15 cellular contexts compared by ENCODE assay signal in the genomic region with DNA sequence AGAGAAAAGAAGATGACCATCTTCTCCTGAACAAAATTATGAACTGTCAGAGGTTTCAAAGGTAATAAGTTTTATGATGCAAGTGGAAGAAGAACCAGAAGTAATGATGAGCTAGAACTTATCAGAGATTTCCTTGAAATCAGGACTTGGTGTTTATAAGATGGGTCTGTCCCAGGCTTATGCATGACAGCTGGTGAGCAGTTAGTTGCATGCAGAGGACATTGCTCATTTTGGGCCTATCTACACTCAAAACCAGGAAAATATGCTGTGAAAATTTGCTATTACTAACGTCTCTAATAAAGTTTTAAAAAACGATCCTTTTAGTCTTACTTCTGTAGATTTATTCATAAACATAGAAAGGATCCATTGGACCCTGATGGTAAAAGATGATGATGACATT. TPM values are rescaled to one million over a fixed set of nuclear protein-coding genes. Genes with fewer than 3 reads are reported as not detected.
DNase-seq lines count a peak whose midpoint lies in the region; TF ChIP-seq lines count a peak whose summit lies in the region.
"Had no signal": no experiment of that assay in that cellular context is flagged by ENCODE, and none has a peak within 500 bp of the region (broad histone marks: within the 10 kb centered on the region; RNA-seq: fewer than 3 reads in every experiment).

No MANE protein-coding gene starts in this region.

- no peaks in the 10 kb centered on the region for H3K36me3 ChIP-seq in smooth muscle cell (ENCODE audit: low read depth)
- H3K36me3 ChIP-seq in uterus, result no peaks in the 10 kb centered on the region
- H3K36me3 ChIP-seq: MG63, SJCRH30 had no signal

- no peaks in the 10 kb centered on the region for H4K20me1 ChIP-seq in smooth muscle cell (ENCODE audit: low read depth)

- H3K27me3 ChIP-seq in smooth muscle cell (ENCODE audit: low read depth), result no peaks in the 10 kb centered on the region
- peaks cover 0 to 5% of the 10 kb centered on the region in 2 donors for H3K27me3 ChIP-seq in uterus
- H3K27me3 ChIP-seq: MG63, SJCRH30 had no signal

- peaks cover 11% of the 10 kb centered on the region for H3F3A ChIP-seq in smooth muscle cell (ENCODE audit: low read depth)

- TF ChIP-seq POLR2A in uterus (IDR thresholded peaks at IDR 0.05), result no peak

- H3K4me3 ChIP-seq in fibroblast of villous mesenchyme (ENCODE audit: low read depth, low read length) (no peak overlapping the region), smooth muscle cell (no peak overlapping the region), uterus (no peak overlapping the region)
- H3K4me3 ChIP-seq: GM12878, MG63, SJCRH30 had no signal

- H3K27ac ChIP-seq in smooth muscle cell (ENCODE audit: low read depth) (peak overlapping the region; percentile 68), uterus (no peak overlapping the region)
- H3K27ac ChIP-seq: HL-60, SJCRH30 had no signal

- H3K9me3 ChIP-seq in smooth muscle cell (replicated peaks; ENCODE audit: low read depth) (no peaks in the 10 kb centered on the region), uterus (no peaks in the 10 kb centered on the region)
- H3K9me3 ChIP-seq: MG63, SJCRH30 had no signal

- H3K4me2 ChIP-seq in smooth muscle cell, result peak overlapping the region; percentile 39

- 70% methylated on average over 2 of the region's 2 CpGs for WGBS in smooth muscle cell (ENCODE audit: low lambda C conversion rate)

- peak; percentile 56 for DNase-seq in HCEC 1CT
- peak; percentile 62 for DNase-seq in amniotic epithelial cell (ENCODE audit: low read depth)
- DNase-seq in fibroblast of villous mesenchyme (ENCODE audit: low read depth), result peak; percentile 50
- DNase-seq in smooth muscle cell (lab: John Stamatoyannopoulos, UW; ENCODE audit: unreplicated experiment), result no peak
- no peak for DNase-seq in uterus
- DNase-seq in globus pallidus (ENCODE audit: low spot score), result no peak
- DNase-seq in HuH-7.5 (ENCODE audit: low spot score), result no peak
- DNase-seq: C1 segment of cervical spinal cord, KG1, MG63, NCI-H187 treated with DMSO at 0.1 percent for 48 hours, NCI-H510A treated with DMSO at 0.1 percent for 48 hours, SJCRH30 had no signal

- no peak for TF ChIP-seq CTCF in fibroblast of villous mesenchyme (IDR thresholded peaks at IDR 0.05; ENCODE audit: insufficient read depth, low read depth, low read length)
- TF ChIP-seq CTCF in smooth muscle cell (IDR thresholded peaks at IDR 0.05; ENCODE audit: borderline replicate concordance, insufficient read depth, poor library complexity, severe bottlenecking), result no peak
- no peak for TF ChIP-seq CTCF in uterus (IDR thresholded peaks at IDR 0.05)

- H2AFZ ChIP-seq in smooth muscle cell (ENCODE audit: low read depth), result no peak overlapping the region

- H3K4me1 ChIP-seq in smooth muscle cell (ENCODE audit: low read depth), result no peaks in the 10 kb centered on the region
- no peaks in the 10 kb centered on the region for H3K4me1 ChIP-seq in uterus

- H3K79me2 ChIP-seq in smooth muscle cell (ENCODE audit: low read depth), result no peaks in the 10 kb centered on the region

- intact Hi-C loops in uterus (cut with DNase I; ENCODE audit: low total_unique reads), result no loop called here

- no peak overlapping the region for H3K9ac ChIP-seq in smooth muscle cell (ENCODE audit: low read depth)

RNA-seq across cellular contexts. Expression of a gene that starts 6.6 kb away (rescaled TPM):
- 157 and 195 TPM in 2 replicates for total RNA-seq in fibroblast of villous mesenchyme
- total RNA-seq in smooth muscle cell, result 75.4 and 83.4 TPM in 2 replicates
- polyA plus RNA-seq in smooth muscle cell, result 54.3 and 90.2 TPM in 2 replicates
- total RNA-seq in uterus, result 1 to 10 TPM in 2 of 4 donors, under 1 TPM in 1, not detected in 1; 0.26 to 3.4 (median 1.5) TPM

Comparison
In these comparisons a context has a peak if more than half of its experiments do, and no peak if none do; other contexts are left out.
1. DNase-seq: peak in HCEC 1CT (single experiment), amniotic epithelial cell (single experiment) and fibroblast of villous mesenchyme (single experiment); none in smooth muscle cell (single experiment), uterus (0 of 2), globus pallidus (single experiment) and HuH-7.5 (single experiment).
2. RNA of a gene that starts 6.6 kb away (total RNA-seq): 157 to 195 TPM in fibroblast of villous mesenchyme and 75.4 to 83.4 TPM in smooth muscle cell; 0.26 to 3.4 TPM in uterus; every median in the first group is over 10 times any median in the second.